In genomic region chr1:223824712-223825111, GRCh38 we compare ENCODE assay signal across 1 cellular context.
TF ChIP-seq lines count a peak whose summit lies in the region.

No MANE protein-coding gene starts in this region.

TF ChIP-seq in HepG2, 621 proteins besides CTCF, POLR2A, EP300 and RAD21 (continued from another document):
- TF ChIP-seq ZMAT5 (CRISPR knock-in tag; IDR thresholded peaks at IDR 0.05; ENCODE audit: borderline replicate concordance, low read depth) (no peak), ZNF24 (IDR thresholded peaks at IDR 0.05) (no peak)
